Comparison of ENCODE assay signal across 13 cellular contexts in the genomic region with DNA sequence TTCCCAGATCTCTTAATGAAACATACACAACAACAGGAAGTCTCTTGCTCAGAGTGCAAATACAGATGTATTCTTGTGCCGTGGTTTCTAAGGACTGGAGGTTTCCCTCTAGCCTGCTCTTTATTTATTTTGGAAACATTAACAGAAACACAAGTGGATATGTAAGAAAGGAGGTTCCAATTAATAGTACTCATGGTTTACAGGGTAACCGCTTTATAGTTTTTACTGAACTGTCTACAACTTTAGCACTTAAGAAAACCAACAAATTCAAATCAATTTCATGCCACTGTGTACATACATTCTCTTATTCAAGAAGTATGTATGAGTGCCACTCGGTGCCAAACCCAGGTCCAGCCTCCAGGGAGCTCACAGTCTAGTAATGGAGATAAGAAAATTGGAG.
DNase-seq lines count a peak whose midpoint lies in the region; ATAC-seq and TF ChIP-seq lines count a peak whose summit lies in the region.
"Had no signal": no experiment of that assay in that cellular context is flagged by ENCODE, and none has a peak within 500 bp of the region (broad histone marks: within the 10 kb centered on the region; RNA-seq: fewer than 3 reads in every experiment).

No MANE protein-coding gene starts in this region.

- no peak for TF ChIP-seq CTCF in astrocyte of the spinal cord (IDR thresholded peaks at IDR 0.05; ENCODE audit: low read depth, low read length)
- TF ChIP-seq CTCF in upper lobe of right lung (IDR thresholded peaks at IDR 0.05), result no peak

- in situ Hi-C loops in astrocyte of the spinal cord (cut with HindIII; ENCODE audit: low sequenced_read_pairs), result loop anchor here (10.0 kb wide), 1 partner anchor 405 kb away; no protein-coding TSS in a partner anchor

- DNase-seq in NCI-H510A treated with DMSO at 0.1 percent for 48 hours (lab: John Stamatoyannopoulos, UW) (peak; percentile 42), NCI-H510A (lab: John Stamatoyannopoulos, UW) (no peak), astrocyte of the spinal cord (ENCODE audit: low read depth, low spot score) (peak; percentile 82), iris pigment epithelial cell (ENCODE audit: low read depth) (peak; percentile 40), upper lobe of right lung (no peak), anterior cingulate cortex (lab: John Stamatoyannopoulos, UW) (no peak), cerebellar nuclear complex (lab: John Stamatoyannopoulos, UW) (no peak)
- DNase-seq: activated CD4-positive, alpha-beta T cell treated with anti-CD3 and anti-CD28 coated beads, Interleukin-2, amount 10 ng/mL, durations not matched to agents 24 days and 14 days; KG1; mucosa of descending colon; NCI-H69 had no signal

- H3K27me3 ChIP-seq in upper lobe of right lung, result no peaks in the 10 kb centered on the region

- H3K36me3 ChIP-seq in upper lobe of right lung, result no peaks in the 10 kb centered on the region

- H3K4me3 ChIP-seq in astrocyte of the spinal cord (ENCODE audit: low read depth, low read length) (no peak overlapping the region), upper lobe of right lung (no peak overlapping the region)
- H3K4me3 ChIP-seq: mucosa of descending colon, skin epidermis had no signal

- peak; percentile 20 for ATAC-seq in upper lobe of right lung
- ATAC-seq in GM21515 (IDR thresholded peaks at IDR 0.05; ENCODE audit: unreplicated experiment), result no peak

- H3K9me3 ChIP-seq in upper lobe of right lung, result no peaks in the 10 kb centered on the region
- H3K9me3 ChIP-seq: mucosa of descending colon had no signal

- intact Hi-C loops in upper lobe of right lung (cut with DNase I), result no loop called here

- no peak overlapping the region for H3K27ac ChIP-seq in upper lobe of right lung

- H3K4me1 ChIP-seq in upper lobe of right lung, result peaks cover 5% of the 10 kb centered on the region

Comparison
In these comparisons a context has a peak if more than half of its experiments do, and no peak if none do; other contexts are left out.
1. DNase-seq: peak in NCI-H510A treated with DMSO at 0.1 percent for 48 hours (single experiment), astrocyte of the spinal cord (single experiment) and iris pigment epithelial cell (single experiment); none in NCI-H510A (single experiment), upper lobe of right lung (single experiment), anterior cingulate cortex (0 of 58) and cerebellar nuclear complex (0 of 2).